In the genomic region with DNA sequence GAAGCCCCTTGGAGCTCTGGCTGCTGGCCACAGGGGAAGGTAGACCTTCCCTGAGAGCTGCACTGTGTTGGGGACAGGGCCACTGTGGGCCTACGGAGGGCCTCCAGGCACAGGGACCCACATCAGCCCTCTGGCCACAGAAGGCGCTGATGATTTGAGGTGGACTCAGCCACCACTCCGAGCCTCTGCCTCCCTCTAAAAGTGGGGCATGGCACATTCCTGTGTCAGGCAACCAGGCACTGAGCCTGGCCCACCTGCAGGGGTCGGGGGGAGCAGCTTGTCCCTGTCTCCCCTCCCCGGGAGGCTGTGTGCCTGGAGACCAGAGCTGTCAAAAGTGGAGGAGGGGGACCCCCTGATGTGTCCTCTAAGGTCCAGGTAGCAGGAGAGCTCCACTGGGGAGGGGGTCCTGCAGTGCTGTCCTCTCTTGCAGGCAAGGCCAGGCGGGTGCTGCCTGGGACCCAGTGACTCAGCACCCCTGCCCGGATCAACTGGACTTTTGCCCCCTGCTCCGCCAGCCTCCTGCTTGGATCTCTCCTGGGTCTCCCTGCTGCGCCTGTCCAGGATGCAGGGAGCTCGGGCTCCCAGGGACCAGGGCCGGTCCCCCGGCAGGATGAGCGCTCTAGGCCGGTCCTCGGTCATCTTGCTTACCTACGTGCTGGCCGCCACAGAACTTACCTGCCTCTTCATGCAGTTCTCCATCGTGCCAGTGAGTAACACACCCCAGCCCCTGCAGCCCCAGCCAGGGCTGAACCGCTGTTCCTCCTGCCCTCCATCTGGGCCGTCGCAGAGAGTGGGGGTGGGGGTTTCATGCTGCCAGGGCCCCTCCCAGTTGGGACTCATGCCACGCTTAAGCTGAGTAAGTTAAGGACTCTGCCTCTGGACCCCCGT, we compare ENCODE assay signal across 8 cellular contexts. TPM values are rescaled to one million over a fixed set of nuclear protein-coding genes. Genes with fewer than 3 reads are reported as not detected.
DNase-seq lines count a peak whose midpoint lies in the region; ATAC-seq, FAIRE-seq and TF ChIP-seq lines count a peak whose summit lies in the region.

No MANE protein-coding gene starts in this region.

- no peak overlapping the region for H3K9ac ChIP-seq in H1 (replicated peaks in 1 of 4; ENCODE audit: extremely low read depth in 1 of 4, low read depth in 3 of 4, low read length in 3 of 4)

- no peak overlapping the region; the same call in 1 of the 2 replicates for H3K18ac ChIP-seq in H1 (ENCODE audit: extremely low read depth, low read length)

- H3K4me1 ChIP-seq in DOHH2 (ENCODE audit: control insufficient read depth, low read length) (peaks cover 14% of the 10 kb centered on the region), H1 (replicated peaks in 1 of 4; ENCODE audit: control insufficient read depth in 3 of 4, insufficient read depth in 4 of 4, low read length in 3 of 4) (peaks cover 0 to 19% (median 14%) of the 10 kb centered on the region in 4 experiments; a peak in 5 of 7 replicates), neutrophil (ENCODE audit: control insufficient read depth in 1 of 2, insufficient read depth in 1 of 2, low read depth in 1 of 2, low read length in 1 of 2) (peaks cover 48% of the 10 kb centered on the region in 2 experiments)

- H3K27ac ChIP-seq in DOHH2 (ENCODE audit: low read depth, low read length) (no peak overlapping the region), H1 (ENCODE audit: low read depth, low read length) (no peak overlapping the region), neutrophil (peak overlapping the region; percentile 99)

- peak overlapping the region; percentile 65; the same call in 1 of the 2 replicates for H2AK5ac ChIP-seq in H1 (ENCODE audit: low read depth, low read length)

- H3K4ac ChIP-seq in H1 (replicated peaks; ENCODE audit: insufficient read length, low read depth, low read length): no peak overlapping the region

- H4K8ac ChIP-seq in H1 (ENCODE audit: extremely low read depth, insufficient read depth, low read length): peak overlapping the region; percentile 60; the same call in 1 of the 2 replicates

- no peak for TF ChIP-seq RAD21 in H1 (IDR thresholded peaks at IDR 0.05 in 1 of 2, conservative IDR thresholded peaks at IDR 0.05 in 1 of 2; ENCODE audit: low read depth in 2 of 2, low read length in 2 of 2)

- 0 out of 2 replicates have a peak overlapping the region, but pooled peaks have one; percentile 93 for H2BK20ac ChIP-seq in H1 (ENCODE audit: low read length)

- no peaks in the 10 kb centered on the region for H3K79me1 ChIP-seq in H1 (ENCODE audit: low read depth, low read length)

- H3K4me3 ChIP-seq in DOHH2 (ENCODE audit: low read length) (peak overlapping the region; percentile 90), H1 (ENCODE audit: extremely low read depth in 1 of 4, insufficient read depth in 2 of 4, low read depth in 3 of 4, low read length in 4 of 4) (peak overlapping the region in 2 of 4 experiments; percentile 74 to 94; a peak in 5 of 8 replicates), neutrophil (ENCODE audit: low read depth in 1 of 2, low read length in 1 of 2) (peak overlapping the region; percentile 67 to 95)
- H3K4me3 ChIP-seq in Jurkat, Clone E6-1 (ENCODE audit: low read length): peak overlapping the region; percentile 70

- H4K5ac ChIP-seq in H1 (ENCODE audit: insufficient read length, low read depth, low read length): no peak overlapping the region

- no peak for FAIRE-seq in H1 (lab: Jason Lieb, UNC)

- POLR2A ChIA-PET in H1 (lab: Charles Lee; ENCODE audit: partially characterized antibody): interaction anchor here (0.7 to 4.9 kb wide), 4 partner anchors 10 to 26 kb away, joined by 3 to 20 read pairs (median 8); partner anchors contain the start of gene PHLDA2

- no peak overlapping the region for H4K91ac ChIP-seq in H1 (replicated peaks; ENCODE audit: insufficient read length, low read length)

- no peaks in the 10 kb centered on the region for H3K9me2 ChIP-seq in DOHH2 (replicated peaks; ENCODE audit: control insufficient read depth, low read length)

- H3K4me2 ChIP-seq in DOHH2 (ENCODE audit: low read length): peak overlapping the region; percentile 98
- H3K4me2 ChIP-seq in H1 (ENCODE audit: insufficient read depth in 1 of 2, low read depth in 2 of 2, low read length in 2 of 2): peak overlapping the region; percentile 80 to 92

- H3K36me3 ChIP-seq in DOHH2 (ENCODE audit: control insufficient read depth, low read length) (no peaks in the 10 kb centered on the region), H1 (ENCODE audit: control insufficient read depth in 2 of 4, insufficient read depth in 4 of 4, low read length in 3 of 4) (no peaks in the 10 kb centered on the region), neutrophil (peaks cover under 1% of the 10 kb centered on the region)

- H2BK12ac ChIP-seq in H1 (ENCODE audit: low read depth, low read length): peak overlapping the region; percentile 90; the same call in 1 of the 2 replicates

- ATAC-seq in GM21723 (IDR thresholded peaks at IDR 0.05; ENCODE audit: unreplicated experiment): no peak

- 0 out of 2 replicates have a peak overlapping the region, but pooled peaks have one; percentile 52 for H2BK5ac ChIP-seq in H1 (ENCODE audit: low read depth, low read length)

- peaks cover 7% of the 10 kb centered on the region; the same call in 1 of the 2 replicates for H3K23me2 ChIP-seq in H1 (ENCODE audit: low read depth, low read length)

- H2AFZ ChIP-seq in H1 (ENCODE audit: low read length): 0 out of 2 replicates have a peak overlapping the region, but pooled peaks have one; percentile 49

- peak overlapping the region; percentile 88; the same call in 1 of the 2 replicates for H2BK15ac ChIP-seq in H1 (ENCODE audit: low read length)

- no peak overlapping the region for H2BK120ac ChIP-seq in H1 (replicated peaks; ENCODE audit: low read depth, low read length)

- no peak overlapping the region for H3K23ac ChIP-seq in H1 (ENCODE audit: insufficient read length)

- no peaks in the 10 kb centered on the region for H4K20me1 ChIP-seq in DOHH2 (ENCODE audit: control insufficient read depth, insufficient read depth, low read depth, low read length)
- H4K20me1 ChIP-seq in H1 (replicated peaks in 1 of 2; ENCODE audit: control insufficient read depth in 1 of 2, insufficient read depth in 2 of 2, low read length in 2 of 2): no peaks in the 10 kb centered on the region

- no peak for DNase-seq in Jurkat, Clone E6-1 (ENCODE audit: low read depth, low spot score)
- DNase-seq in H1 (ENCODE audit: low read depth in 1 of 2, low spot score in 2 of 2) (peak in 1 of 2 experiments; percentile 49), NCI-H526 (lab: John Stamatoyannopoulos, UW) (no peak), NCI-H1105 (lab: John Stamatoyannopoulos, UW) (no peak), DMS114 treated with DMSO at 0.1 percent for 48 hours (lab: John Stamatoyannopoulos, UW; ENCODE audit: unreplicated experiment) (no peak)

- H3K79me2 ChIP-seq in DOHH2 (ENCODE audit: control insufficient read depth, low read length) (no peaks in the 10 kb centered on the region), H1 (ENCODE audit: control insufficient read depth in 1 of 2, insufficient read depth in 2 of 2, low read length in 2 of 2) (no peaks in the 10 kb centered on the region)

- H3K56ac ChIP-seq in H1 (replicated peaks; ENCODE audit: insufficient read length, low read depth, low read length): no peak overlapping the region

- CTCF ChIA-PET in H1 (lab: Charles Lee; ENCODE audit: partially characterized antibody): interaction anchor here (0.6 to 6.2 kb wide), 9 partner anchors 11 to 371 kb away, joined by 3 to 68 read pairs (median 4); partner anchors contain the start of gene PHLDA2

- H3K27me3 ChIP-seq in DOHH2 (ENCODE audit: control insufficient read depth, low read length) (0 out of 2 replicates have a peak, but pooled peaks cover 7% of the 10 kb centered on the region), H1 (replicated peaks in 1 of 4; ENCODE audit: control insufficient read depth in 3 of 4, extremely low read depth in 1 of 4, insufficient read depth in 3 of 4, low read length in 3 of 4) (peaks cover 0 to 25% (median 5%) of the 10 kb centered on the region in 4 experiments; a peak in 4 of 7 replicates), neutrophil (peaks cover 3% of the 10 kb centered on the region)

- no peak for TF ChIP-seq POLR2A in H1 (IDR thresholded peaks at IDR 0.05; ENCODE audit: control extremely low read depth in 1 of 2, low read depth in 2 of 2, low read length in 2 of 2)

- no peak for TF ChIP-seq CTCF in DOHH2 (IDR thresholded peaks at IDR 0.05; ENCODE audit: low read depth, low read length, poor library complexity, severe bottlenecking)
- no peak for TF ChIP-seq CTCF in H1 (IDR thresholded peaks at IDR 0.05; ENCODE audit: control extremely low read depth in 1 of 3, insufficient read depth in 1 of 3, low read depth in 1 of 3, low read length in 3 of 3)
- TF ChIP-seq CTCF in neutrophil (IDR thresholded peaks at IDR 0.05): no peak

- H3K14ac ChIP-seq in H1 (ENCODE audit: insufficient read length): no peak overlapping the region

- H3K9me3 ChIP-seq in DOHH2 (ENCODE audit: control insufficient read depth, insufficient read depth, low read length) (no peaks in the 10 kb centered on the region), H1 (ENCODE audit: insufficient read depth in 2 of 2, low read depth in 1 of 2, low read length in 1 of 2) (no peaks in the 10 kb centered on the region), neutrophil (no peaks in the 10 kb centered on the region)

- TF ChIP-seq EP300 in H1 (IDR thresholded peaks at IDR 0.05; ENCODE audit: borderline replicate concordance in 1 of 2, low read depth in 2 of 2, low read length in 2 of 2): no peak

- no peaks in the 10 kb centered on the region for H3F3A ChIP-seq in DOHH2 (ENCODE audit: control insufficient read depth, insufficient read depth)

- 85% methylated on average over 22 of the region's 23 CpGs; no CpG with 5 or more reads in 1 of the 2 experiments for WGBS in H1 (ENCODE audit: extremely low coverage in 1 of 2, insufficient coverage in 1 of 2, insufficient read length in 1 of 2, insufficient replicate concordance in 2 of 2, low coverage in 1 of 2, low lambda C conversion rate in 2 of 2, missing lambda C conversion rate in 1 of 2), 2 experiments

RNA-seq across cellular contexts. Expression of gene CDKN1C, which starts 17.5 kb away (rescaled TPM):
- polyA plus RNA-seq in Jurkat, Clone E6-1 (2012; ENCODE audit: insufficient read depth, insufficient read length): 7.8 TPM
- total RNA-seq in H1 (2021; fragmentation: NEBNext Ultra II Directional; extraction: Animal tissue kit (Norgen Biotek cat#: 25700)): 12.8 and 16.2 TPM in 2 replicates
- 14.1 and 21.8 TPM in 2 replicates for polyA plus RNA-seq in H1 (2011; rRNA removed)
- polyA plus RNA-seq in H1 (2011; cell fraction: cytosol; rRNA removed): 13.5 TPM
- polyA plus RNA-seq in H1 (2011; cell fraction: nucleus; rRNA removed): 19.1 TPM
- polyA plus RNA-seq in H1 (2012, experiment 1 of 2): 5.5 to 12.0 TPM (median 10.3 TPM) in 4 replicates
- 12.8 TPM for polyA plus RNA-seq in H1 (2012, experiment 2 of 2)
- polyA plus RNA-seq in H1 (2013, experiment 1 of 2): 12.8 TPM
- polyA plus RNA-seq in H1 (2013, experiment 2 of 2): 10.8 TPM
- 1.7 and 2.9 TPM in 2 replicates for polyA minus RNA-seq in H1 (2011; rRNA and poly(A)+ RNA removed)
- 16.9 TPM for polyA minus RNA-seq in H1 (2011; cell fraction: cytosol; rRNA and poly(A)+ RNA removed)
- 23.8 TPM for polyA minus RNA-seq in H1 (2011; cell fraction: nucleus; rRNA and poly(A)+ RNA removed)

RNA-seq across cellular contexts. Expression of gene PHLDA2, which starts 26.2 kb away (rescaled TPM):
- polyA plus RNA-seq in Jurkat, Clone E6-1 (2012; ENCODE audit: insufficient read depth, insufficient read length): not detected
- 5.2 and 5.4 TPM in 2 replicates for total RNA-seq in H1 (2021; fragmentation: NEBNext Ultra II Directional; extraction: Animal tissue kit (Norgen Biotek cat#: 25700))
- 7.6 and 11.6 TPM in 2 replicates for polyA plus RNA-seq in H1 (2011; rRNA removed)
- 5.3 TPM for polyA plus RNA-seq in H1 (2011; cell fraction: cytosol; rRNA removed)
- 8.3 TPM for polyA plus RNA-seq in H1 (2011; cell fraction: nucleus; rRNA removed)
- polyA plus RNA-seq in H1 (2012, experiment 1 of 2): 3.0 to 7.5 TPM (median 5.8 TPM) in 4 replicates
- 6.4 TPM for polyA plus RNA-seq in H1 (2012, experiment 2 of 2)
- 15.6 TPM for polyA plus RNA-seq in H1 (2013, experiment 1 of 2)
- 14.7 TPM for polyA plus RNA-seq in H1 (2013, experiment 2 of 2)
- 0.24 TPM in 1 of 2 replicates, not detected in the other for polyA minus RNA-seq in H1 (2011; rRNA and poly(A)+ RNA removed)
- 3.5 TPM for polyA minus RNA-seq in H1 (2011; cell fraction: cytosol; rRNA and poly(A)+ RNA removed)
- 13.2 TPM for polyA minus RNA-seq in H1 (2011; cell fraction: nucleus; rRNA and poly(A)+ RNA removed)
